17 cellular contexts compared by ENCODE assay signal in genomic region chr13:35693142-35693784, GRCh38.
DNase-seq lines count a peak whose midpoint lies in the region; ATAC-seq and TF ChIP-seq lines count a peak whose summit lies in the region.
"Had no signal": no experiment of that assay in that cellular context is flagged by ENCODE, and none has a peak within 500 bp of the region (broad histone marks: within the 10 kb centered on the region; RNA-seq: fewer than 3 reads in every experiment).

No MANE protein-coding gene starts in this region.

- CTCF ChIA-PET in activated CD4-positive, alpha-beta memory T cell treated with anti-CD3 and anti-CD28 coated beads, Interleukin-2, amount 10 ng/mL, durations not matched to agents 7 days and 5 days (lab: Charles Lee), result no interaction called here

- H3K4me3 ChIP-seq in adipocyte (ENCODE audit: low read length) (no peak overlapping the region), sigmoid colon (no peak overlapping the region)
- H3K4me3 ChIP-seq: PC-9, SJCRH30 had no signal

- H3K4me1 Mint-ChIP-seq in activated CD4-positive, alpha-beta memory T cell treated with anti-CD3 and anti-CD28 coated beads, Interleukin-2, amount 10 ng/mL, durations not matched to agents 7 days and 5 days, result no peaks in the 10 kb centered on the region

- ATAC-seq in GM21825 (IDR thresholded peaks at IDR 0.05; ENCODE audit: unreplicated experiment) (no peak), GM21423 (IDR thresholded peaks at IDR 0.05; ENCODE audit: unreplicated experiment) (no peak)

- WGBS in sigmoid colon, 2 donors, result 80 to 81% methylated on average over 9 of the region's 9 CpGs

- no peak for TF ChIP-seq POLR2A in sigmoid colon (IDR thresholded peaks at IDR 0.05)

- POLR2A ChIA-PET in activated CD4-positive, alpha-beta memory T cell treated with anti-CD3 and anti-CD28 coated beads, Interleukin-2, amount 10 ng/mL, durations not matched to agents 7 days and 5 days (lab: Charles Lee), result no interaction called here

- no peak overlapping the region for H3K9ac ChIP-seq in adipocyte (ENCODE audit: low read length)
- H3K9ac ChIP-seq: KMS-11 had no signal

- no peak overlapping the region for H3K27ac Mint-ChIP-seq in activated CD4-positive, alpha-beta memory T cell treated with anti-CD3 and anti-CD28 coated beads, Interleukin-2, amount 10 ng/mL, durations not matched to agents 7 days and 5 days
- H3K27ac Mint-ChIP-seq: CD4-positive, alpha-beta T cell had no signal

- H3K4me3 Mint-ChIP-seq in activated CD4-positive, alpha-beta memory T cell treated with anti-CD3 and anti-CD28 coated beads, Interleukin-2, amount 10 ng/mL, durations not matched to agents 7 days and 5 days, result no peak overlapping the region
- H3K4me3 Mint-ChIP-seq: CD4-positive, alpha-beta T cell had no signal

- H3K27me3 Mint-ChIP-seq in activated CD4-positive, alpha-beta memory T cell treated with anti-CD3 and anti-CD28 coated beads, Interleukin-2, amount 10 ng/mL, durations not matched to agents 7 days and 5 days, result no peaks in the 10 kb centered on the region
- H3K27me3 Mint-ChIP-seq: CD4-positive, alpha-beta T cell had no signal

- no peaks in the 10 kb centered on the region for H3K36me3 Mint-ChIP-seq in activated CD4-positive, alpha-beta memory T cell treated with anti-CD3 and anti-CD28 coated beads, Interleukin-2, amount 10 ng/mL, durations not matched to agents 7 days and 5 days (ENCODE audit: low read depth)

- TF ChIP-seq EP300 in sigmoid colon (IDR thresholded peaks at IDR 0.05), result no peak

- DNase-seq in EH (ENCODE audit: low read depth), result peak; percentile 14
- DNase-seq in adipocyte (ENCODE audit: low read depth), result peak; percentile 73
- DNase-seq in fibroblast of the conjunctiva (ENCODE audit: low read depth), result peak; percentile 57
- DNase-seq in sigmoid colon, result peak; percentile 50
- no peak for DNase-seq in activated CD4-positive, alpha-beta memory T cell treated with anti-CD3 and anti-CD28 coated beads, Interleukin-2, amount 10 ng/mL, durations not matched to agents 7 days and 5 days
- DNase-seq: ACHN; BE2C; CD4-positive, alpha-beta T cell; HCEC 1CT; NCI-H1048; NCI-H2227 treated with DMSO at 0.1 percent for 48 hours; NCI-H524; PC-9; SJCRH30 had no signal

- intact Hi-C loops in sigmoid colon (cut with DNase I), result no loop called here

- peaks cover 12% of the 10 kb centered on the region for H3K4me1 ChIP-seq in adipocyte (ENCODE audit: control insufficient read depth, insufficient read depth, low read length)
- peaks cover 0 to 3% (median 0%) of the 10 kb centered on the region in 4 donors for H3K4me1 ChIP-seq in sigmoid colon
- H3K4me1 ChIP-seq: BE2C had no signal

- H3K36me3 ChIP-seq in adipocyte (ENCODE audit: control insufficient read depth, insufficient read depth, low read length, severe bottlenecking) (no peaks in the 10 kb centered on the region), sigmoid colon (no peaks in the 10 kb centered on the region)
- H3K36me3 ChIP-seq: BE2C, SJCRH30 had no signal

- TF ChIP-seq CTCF in sigmoid colon (IDR thresholded peaks at IDR 0.05), result no peak

- peak overlapping the region in 1 of 4 donors; percentile 2 for H3K27ac ChIP-seq in sigmoid colon
- H3K27ac ChIP-seq: KMS-11, PC-9, SJCRH30 had no signal

- H3K9me3 Mint-ChIP-seq in activated CD4-positive, alpha-beta memory T cell treated with anti-CD3 and anti-CD28 coated beads, Interleukin-2, amount 10 ng/mL, durations not matched to agents 7 days and 5 days, result no peaks in the 10 kb centered on the region
- H3K9me3 Mint-ChIP-seq: CD4-positive, alpha-beta T cell had no signal

- no peaks in the 10 kb centered on the region for H3K9me3 ChIP-seq in adipocyte (ENCODE audit: control insufficient read depth, low read length)
- H3K9me3 ChIP-seq in sigmoid colon, result no peaks in the 10 kb centered on the region
- H3K9me3 ChIP-seq: BE2C, SJCRH30 had no signal

- no peaks in the 10 kb centered on the region for H3K27me3 ChIP-seq in adipocyte (replicated peaks; ENCODE audit: control insufficient read depth, insufficient read depth, low read length)
- H3K27me3 ChIP-seq in sigmoid colon, result no peaks in the 10 kb centered on the region
- H3K27me3 ChIP-seq: BE2C, SJCRH30 had no signal
